8 cellular contexts compared by ENCODE assay signal in genomic region chr2:45611020-45611737, GRCh38.
A peak's percentile ranks its signal among the peaks of the same experiment; 100 is the strongest.
DNase-seq lines count a peak whose midpoint lies in the region; ATAC-seq lines count a peak whose summit lies in the region.

A gene with protein sequence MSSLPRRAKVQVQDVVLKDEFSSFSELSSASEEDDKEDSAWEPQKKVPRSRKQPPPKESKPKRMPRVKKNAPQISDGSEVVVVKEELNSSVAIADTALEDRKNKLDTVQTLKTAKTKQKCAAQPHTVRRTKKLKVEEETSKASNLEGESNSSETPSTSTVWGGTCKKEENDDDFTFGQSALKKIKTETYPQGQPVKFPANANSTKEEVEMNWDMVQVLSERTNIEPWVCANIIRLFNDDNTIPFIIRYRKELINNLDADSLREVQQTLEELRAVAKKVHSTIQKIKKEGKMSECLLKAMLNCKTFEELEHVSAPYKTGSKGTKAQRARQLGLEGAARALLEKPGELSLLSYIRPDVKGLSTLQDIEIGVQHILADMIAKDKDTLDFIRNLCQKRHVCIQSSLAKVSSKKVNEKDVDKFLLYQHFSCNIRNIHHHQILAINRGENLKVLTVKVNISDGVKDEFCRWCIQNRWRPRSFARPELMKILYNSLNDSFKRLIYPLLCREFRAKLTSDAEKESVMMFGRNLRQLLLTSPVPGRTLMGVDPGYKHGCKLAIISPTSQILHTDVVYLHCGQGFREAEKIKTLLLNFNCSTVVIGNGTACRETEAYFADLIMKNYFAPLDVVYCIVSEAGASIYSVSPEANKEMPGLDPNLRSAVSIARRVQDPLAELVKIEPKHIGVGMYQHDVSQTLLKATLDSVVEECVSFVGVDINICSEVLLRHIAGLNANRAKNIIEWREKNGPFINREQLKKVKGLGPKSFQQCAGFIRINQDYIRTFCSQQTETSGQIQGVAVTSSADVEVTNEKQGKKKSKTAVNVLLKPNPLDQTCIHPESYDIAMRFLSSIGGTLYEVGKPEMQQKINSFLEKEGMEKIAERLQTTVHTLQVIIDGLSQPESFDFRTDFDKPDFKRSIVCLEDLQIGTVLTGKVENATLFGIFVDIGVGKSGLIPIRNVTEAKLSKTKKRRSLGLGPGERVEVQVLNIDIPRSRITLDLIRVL (minus strand): TSS chr2:45611267. CDS start chr2:45605441, 5,826 bp downstream.

- no peaks in the 10 kb centered on the region for H3K27me3 Mint-ChIP-seq in central memory CD8-positive, alpha-beta T cell

- H3K36me3 Mint-ChIP-seq in central memory CD8-positive, alpha-beta T cell (ENCODE audit: insufficient read depth), result peaks cover 8% of the 10 kb centered on the region

- H3K9me3 Mint-ChIP-seq in central memory CD8-positive, alpha-beta T cell, result no peaks in the 10 kb centered on the region

- DNase-seq in AG08396 (ENCODE audit: low spot score) (peak; percentile 91), NCI-H345 treated with DMSO at 0.1 percent for 48 hours (lab: John Stamatoyannopoulos, UW; ENCODE audit: unreplicated experiment) (peak; percentile 77), inferior parietal cortex (ENCODE audit: extremely low spot score) (peak; percentile 96)
- peak; percentile 50 to 85 (median 68) for DNase-seq in activated CD4-positive, CD25-positive, alpha-beta regulatory T cell (lab: John Stamatoyannopoulos, UW)
- DNase-seq in central memory CD8-positive, alpha-beta T cell (ENCODE audit: low spot score in 2 of 2), result peak; percentile 68 to 69
- DNase-seq in stimulated activated CD4-positive, alpha-beta T cell treated with anti-CD3 and anti-CD28 coated beads, Interleukin-12 subunit alpha, Interleukin-12 subunit beta, amount 100 ng/mL, for 24 hours (ENCODE audit: low read depth in 2 of 2), result peak; percentile 89 to 96

- peak; percentile 92 for ATAC-seq in GM19023 (IDR thresholded peaks at IDR 0.05; ENCODE audit: unreplicated experiment)
- peak; percentile 95 for ATAC-seq in HG03280 (IDR thresholded peaks at IDR 0.05; ENCODE audit: unreplicated experiment)
- ATAC-seq in central memory CD8-positive, alpha-beta T cell (replicated peaks; ENCODE audit: extremely low read depth, poor library complexity, severe bottlenecking), result peak; percentile 79

- H3K27ac Mint-ChIP-seq in central memory CD8-positive, alpha-beta T cell (ENCODE audit: low read depth), result peak within 1 kb of the TSS; percentile 91

- H3K4me3 Mint-ChIP-seq in central memory CD8-positive, alpha-beta T cell, result peak within 1 kb of the TSS; percentile 93

- peaks cover 26% of the 10 kb centered on the region for H3K4me1 Mint-ChIP-seq in central memory CD8-positive, alpha-beta T cell

Comparison
In these comparisons a context has a peak if more than half of its experiments do, and no peak if none do; other contexts are left out.
1. Peak in every context shown above with its lines: DNase-seq and ATAC-seq.